In the genomic region with DNA sequence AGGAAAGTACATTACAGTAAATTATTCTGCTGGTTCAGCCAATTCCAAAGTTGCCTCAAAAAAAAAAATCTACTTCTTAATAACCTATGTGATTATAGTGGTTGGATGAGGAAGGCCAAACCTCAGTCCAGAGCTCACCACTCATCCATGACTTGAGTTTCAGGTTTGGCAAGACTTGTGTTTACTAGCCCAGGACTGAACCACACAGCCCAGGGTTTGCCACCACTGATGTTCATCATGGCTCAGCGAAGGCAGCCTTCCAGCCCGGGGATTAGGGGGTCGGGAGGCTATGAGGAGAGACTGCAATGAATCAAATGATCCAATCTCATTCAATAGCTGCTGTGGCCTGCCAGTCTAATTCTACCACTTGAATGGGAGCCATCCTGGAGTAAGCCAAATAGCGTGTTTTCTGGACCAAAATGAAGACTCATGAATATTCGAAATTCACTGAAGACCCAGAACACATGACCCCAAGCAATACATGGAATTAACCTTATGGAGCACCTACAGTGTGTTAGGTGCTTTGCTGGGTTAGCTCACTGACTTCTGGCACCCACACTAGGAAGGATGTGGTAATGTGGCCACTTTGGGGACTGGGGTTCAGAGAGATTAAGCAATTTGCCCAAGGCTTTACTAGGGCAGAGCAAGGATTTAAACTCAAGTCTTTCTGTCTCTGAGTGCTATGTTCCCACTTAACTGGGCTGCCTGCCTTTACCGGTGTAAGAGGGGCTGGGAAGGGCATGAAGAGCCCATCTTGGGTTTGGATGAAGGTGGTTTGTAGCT, we compare ENCODE assay signal across 1 cellular context.
TF ChIP-seq lines count a peak whose summit lies in the region.

No MANE protein-coding gene starts in this region.

TF ChIP-seq in GM23338, 12 proteins besides CTCF, POLR2A, EP300 and RAD21 (continued from another document):
- no peak for TF ChIP-seq POLR2AphosphoS5 (IDR thresholded peaks at IDR 0.05; ENCODE audit: low read depth)
- no peak for TF ChIP-seq ZNF331 (CRISPR knock-in tag; IDR thresholded peaks at IDR 0.05; ENCODE audit: low read depth)
